ENCODE assay signal across 8 cellular contexts in the genomic region with DNA sequence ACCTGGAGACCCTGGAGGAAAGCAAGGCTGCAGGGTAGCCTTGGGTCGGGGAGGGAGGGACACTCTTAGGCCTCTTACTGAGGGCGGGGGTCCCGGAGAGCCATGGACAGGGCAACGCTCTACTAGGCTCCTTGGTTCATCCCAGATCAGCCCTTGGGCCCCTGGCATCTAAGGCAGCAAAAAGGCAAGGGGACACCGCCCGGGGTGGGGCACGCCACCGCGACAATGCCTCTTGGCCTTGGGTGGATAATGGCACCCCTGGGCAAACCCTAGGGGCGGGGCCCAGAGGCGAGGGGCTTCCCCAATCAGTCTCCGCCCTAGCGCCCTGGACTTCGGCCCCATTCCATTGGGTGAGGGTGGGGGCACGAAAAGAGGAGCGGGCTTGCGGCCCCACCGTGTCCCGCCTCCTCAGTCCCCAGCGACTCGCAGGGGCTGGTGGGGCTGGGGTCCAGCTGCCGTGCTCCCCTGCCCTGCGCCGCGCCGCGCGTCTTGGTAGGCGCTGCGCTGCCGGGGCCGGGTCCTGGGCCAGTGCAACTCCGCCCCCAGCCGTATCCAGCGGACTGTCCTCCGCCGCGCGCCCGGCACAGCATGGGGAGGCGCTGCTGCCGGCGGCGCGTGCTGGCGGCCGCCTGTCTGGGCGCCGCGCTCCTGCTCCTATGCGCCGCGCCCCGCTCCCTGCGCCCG. TPM values are rescaled to one million over a fixed set of nuclear protein-coding genes. Genes with fewer than 3 reads are reported as not detected.
DNase-seq lines count a peak whose midpoint lies in the region; ATAC-seq lines count a peak whose summit lies in the region.

A gene with protein sequence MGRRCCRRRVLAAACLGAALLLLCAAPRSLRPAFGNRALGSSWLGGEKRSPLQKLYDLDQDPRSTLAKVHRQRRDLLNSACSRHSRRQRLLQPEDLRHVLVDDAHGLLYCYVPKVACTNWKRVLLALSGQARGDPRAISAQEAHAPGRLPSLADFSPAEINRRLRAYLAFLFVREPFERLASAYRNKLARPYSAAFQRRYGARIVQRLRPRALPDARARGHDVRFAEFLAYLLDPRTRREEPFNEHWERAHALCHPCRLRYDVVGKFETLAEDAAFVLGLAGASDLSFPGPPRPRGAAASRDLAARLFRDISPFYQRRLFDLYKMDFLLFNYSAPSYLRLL (plus strand): TSS at position 411 of the 684 bp plus-strand sequence. CDS start 178 bp downstream, at position 589.

- peak within 1 kb of the TSS in 8 of 11 experiments; percentile 21 to 80 (median 62); a peak in 16 of 22 replicates for H3K4me2 ChIP-seq in BLaER1 treated with 17β-estradiol and CSF1 and Interleukin-3, amounts not matched to agents 10 nM and 100 nM
- H3K4me2 ChIP-seq in skeletal muscle satellite cell (ENCODE audit: low read length), result peak within 1 kb of the TSS; percentile 77

- no peaks in the 10 kb centered on the region for H3K4me1 Mint-ChIP-seq in activated naive CD8-positive, alpha-beta T cell treated with anti-CD3 and anti-CD28 coated beads, Interleukin-2, amount 50 U/mL, for 24 hours

- peaks cover 0 to 14% (median 0%) of the 10 kb centered on the region in 11 experiments; a peak in 1 of 22 replicates for H3K9me3 ChIP-seq in BLaER1 treated with 17β-estradiol and CSF1 and Interleukin-3, amounts not matched to agents 10 nM and 100 nM (replicated peaks in 1 of 11)
- H3K9me3 ChIP-seq in iPS-15b (ENCODE audit: control insufficient read depth, insufficient read depth, low read length), result no peaks in the 10 kb centered on the region
- H3K9me3 ChIP-seq in skeletal muscle satellite cell (replicated peaks; ENCODE audit: low read length), result no peaks in the 10 kb centered on the region

- no peaks in the 10 kb centered on the region for H3K36me3 Mint-ChIP-seq in activated naive CD8-positive, alpha-beta T cell treated with anti-CD3 and anti-CD28 coated beads, Interleukin-2, amount 50 U/mL, for 24 hours (ENCODE audit: low read depth)

- 0 out of 22 replicates have a peak within 1 kb of the TSS, but pooled peaks of 1 of the 11 experiments have one; percentile 25 for H3K9ac ChIP-seq in BLaER1 treated with 17β-estradiol and CSF1 and Interleukin-3, amounts not matched to agents 10 nM and 100 nM
- no peak within 1 kb of the TSS for H3K9ac ChIP-seq in iPS-15b (ENCODE audit: low read depth, low read length)
- no peak within 1 kb of the TSS for H3K9ac ChIP-seq in skeletal muscle satellite cell (ENCODE audit: low read depth, low read length)

- no peaks in the 10 kb centered on the region for H3K9me3 Mint-ChIP-seq in activated naive CD8-positive, alpha-beta T cell treated with anti-CD3 and anti-CD28 coated beads, Interleukin-2, amount 50 U/mL, for 24 hours

- H3K4me3 ChIP-seq in BLaER1 treated with 17β-estradiol and CSF1 and Interleukin-3, amounts not matched to agents 10 nM and 100 nM, result peak within 1 kb of the TSS in 4 of 10 experiments; percentile 19 to 37 (median 36); a peak in 5 of 20 replicates
- H3K4me3 ChIP-seq in iPS-15b (ENCODE audit: low read depth, low read length), result peak within 1 kb of the TSS; percentile 50
- H3K4me3 ChIP-seq in skeletal muscle satellite cell (ENCODE audit: low read length), result peak within 1 kb of the TSS; percentile 59

- H3K27me3 ChIP-seq in BLaER1 treated with 17β-estradiol and CSF1 and Interleukin-3, amounts not matched to agents 10 nM and 100 nM, result peaks cover 26 to 42% (median 37%) of the 10 kb centered on the region in 11 experiments
- H3K27me3 ChIP-seq in iPS-15b (ENCODE audit: control insufficient read depth, insufficient read depth, low read length), result peaks cover 21% of the 10 kb centered on the region
- peaks cover 60% of the 10 kb centered on the region for H3K27me3 ChIP-seq in skeletal muscle satellite cell (ENCODE audit: control insufficient read depth, insufficient read depth, low read length)

- H3K27me3 Mint-ChIP-seq in activated naive CD8-positive, alpha-beta T cell treated with anti-CD3 and anti-CD28 coated beads, Interleukin-2, amount 50 U/mL, for 24 hours, result peaks cover 10% of the 10 kb centered on the region

- no peak within 1 kb of the TSS for H3K27ac ChIP-seq in BLaER1 treated with 17β-estradiol and CSF1 and Interleukin-3, amounts not matched to agents 10 nM and 100 nM

- DNase-seq in LHCN-M2 (ENCODE audit: low read depth), result peak; percentile 10
- no peak for DNase-seq in activated naive CD8-positive, alpha-beta T cell treated with anti-CD3 and anti-CD28 coated beads, Interleukin-2, amount 50 U/mL, for 24 hours
- DNase-seq in OCI-M1 (lab: John Stamatoyannopoulos, UW), result no peak
- DNase-seq in globus pallidus (ENCODE audit: low spot score), result no peak
- DNase-seq in foreskin melanocyte, result no peak

- ATAC-seq in activated naive CD8-positive, alpha-beta T cell treated with anti-CD3 and anti-CD28 coated beads, Interleukin-2, amount 50 U/mL, for 24 hours, result peak; percentile 35

- H3K4me1 ChIP-seq in BLaER1 treated with 17β-estradiol and CSF1 and Interleukin-3, amounts not matched to agents 10 nM and 100 nM, result peaks cover 31 to 55% (median 47%) of the 10 kb centered on the region in 10 experiments
- H3K4me1 ChIP-seq in iPS-15b (ENCODE audit: control insufficient read depth, insufficient read depth, low read length) (peaks cover 2% of the 10 kb centered on the region), skeletal muscle satellite cell (ENCODE audit: control insufficient read depth, insufficient read depth, low read length) (no peaks in the 10 kb centered on the region)

- peaks cover 0 to 16% (median 0%) of the 10 kb centered on the region in 11 experiments; a peak in 6 of 22 replicates for H4K20me1 ChIP-seq in BLaER1 treated with 17β-estradiol and CSF1 and Interleukin-3, amounts not matched to agents 10 nM and 100 nM

- no peaks in the 10 kb centered on the region for H3K36me3 ChIP-seq in BLaER1 treated with 17β-estradiol and CSF1 and Interleukin-3, amounts not matched to agents 10 nM and 100 nM
- H3K36me3 ChIP-seq in iPS-15b (ENCODE audit: control insufficient read depth, insufficient read depth, low read length) (no peaks in the 10 kb centered on the region), skeletal muscle satellite cell (ENCODE audit: insufficient read depth, low read length) (no peaks in the 10 kb centered on the region)

- H3K4me3 Mint-ChIP-seq in activated naive CD8-positive, alpha-beta T cell treated with anti-CD3 and anti-CD28 coated beads, Interleukin-2, amount 50 U/mL, for 24 hours, result no peak within 1 kb of the TSS

- H3K27ac Mint-ChIP-seq in activated naive CD8-positive, alpha-beta T cell treated with anti-CD3 and anti-CD28 coated beads, Interleukin-2, amount 50 U/mL, for 24 hours, result no peak within 1 kb of the TSS

RNA-seq across cellular contexts. Expression of the gene that starts here (rescaled TPM):
- not detected in 2 replicates for total RNA-seq in LHCN-M2 (2014; rRNA removed)
- 0.02 TPM for polyA plus RNA-seq in LHCN-M2 (2012)
- not detected in 2 replicates for total RNA-seq in skeletal muscle satellite cell (2012; rRNA removed)

Comparison
In these comparisons a context has a peak if more than half of its experiments do, and no peak if none do; other contexts are left out.
1. Peak in DNase-seq in LHCN-M2; RNA of the gene not detected or under 1 TPM.